16 cellular contexts compared by ENCODE assay signal in the genomic region with DNA sequence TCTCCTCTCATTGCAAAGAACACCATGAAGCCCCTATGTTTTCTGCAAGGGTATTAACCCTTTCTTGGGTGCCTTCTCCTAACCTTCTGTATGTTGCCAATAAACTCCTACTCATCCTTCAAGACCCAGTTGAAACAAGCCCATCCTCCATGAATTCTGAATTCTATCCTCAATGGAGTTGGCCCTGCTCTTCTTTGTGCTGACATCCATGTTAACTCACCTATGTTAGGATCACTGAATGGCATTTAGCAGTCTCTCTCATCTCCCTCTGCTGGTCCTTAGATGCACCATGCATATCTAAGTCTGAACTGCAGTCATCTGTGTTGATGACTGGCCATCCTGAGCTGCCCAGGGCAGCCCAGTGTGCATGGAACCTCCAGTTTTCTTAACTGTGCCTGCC.
DNase-seq lines count a peak whose midpoint lies in the region; TF ChIP-seq lines count a peak whose summit lies in the region.
"Had no signal": no experiment of that assay in that cellular context is flagged by ENCODE, and none has a peak within 500 bp of the region (broad histone marks: within the 10 kb centered on the region; RNA-seq: fewer than 3 reads in every experiment).

No MANE protein-coding gene starts in this region.

- intact Hi-C loops in thyroid gland (cut with DNase I), result no loop called here

- H3K27me3 Mint-ChIP-seq in endothelial cell (ENCODE audit: unreplicated experiment), result peaks cover 2% of the 10 kb centered on the region
- H3K27me3 Mint-ChIP-seq: activated CD4-positive, alpha-beta memory T cell treated with anti-CD3 and anti-CD28 coated beads, Interleukin-2, amount 10 ng/mL, durations not matched to agents 7 days and 5 days had no signal

- H3K36me3 Mint-ChIP-seq in endothelial cell (ENCODE audit: low read depth, unreplicated experiment), result peaks cover 5% of the 10 kb centered on the region

- TF ChIP-seq CTCF in C4-2B (conservative IDR thresholded peaks at IDR 0.05) (peak; percentile 39; the same call in 1 of the 2 replicates), thyroid gland (IDR thresholded peaks at IDR 0.05) (no peak), endothelial cell (IDR thresholded peaks at IDR 0.05; ENCODE audit: unreplicated experiment) (no peak)

- no peak overlapping the region for H3K27ac ChIP-seq in C4-2B
- no peak overlapping the region for H3K27ac ChIP-seq in thyroid gland
- H3K27ac ChIP-seq: psoas muscle had no signal

- H3K36me3 ChIP-seq in thyroid gland, result no peaks in the 10 kb centered on the region

- H3K9me3 ChIP-seq in thyroid gland, result no peaks in the 10 kb centered on the region
- H3K9me3 ChIP-seq: psoas muscle had no signal

- DNase-seq in HT-29 (ENCODE audit: low spot score), result peak; percentile 26
- DNase-seq in SW480 (ENCODE audit: low spot score), result peak; percentile 19
- peak; percentile 23 for DNase-seq in kidney tubule cell (ENCODE audit: low spot score)
- DNase-seq in thyroid gland, result no peak
- DNase-seq in endothelial cell (ENCODE audit: low spot score), result no peak
- no peak for DNase-seq in NCI-H446 treated with DMSO at 0.1 percent for 48 hours (lab: John Stamatoyannopoulos, UW)
- DNase-seq in GM19240 (ENCODE audit: insufficient read length, low spot score), result no peak
- DNase-seq: activated CD4-positive, alpha-beta memory T cell treated with anti-CD3 and anti-CD28 coated beads, Interleukin-2, amount 10 ng/mL, durations not matched to agents 7 days and 5 days; activated gamma-delta T cell; effector CD8-positive, alpha-beta T cell; MM.1S; NCI-H446; psoas muscle; Right ventricle myocardium superior; T1000 had no signal

- H3K27ac Mint-ChIP-seq in endothelial cell (ENCODE audit: unreplicated experiment), result no peak overlapping the region
- H3K27ac Mint-ChIP-seq: activated CD4-positive, alpha-beta memory T cell treated with anti-CD3 and anti-CD28 coated beads, Interleukin-2, amount 10 ng/mL, durations not matched to agents 7 days and 5 days had no signal

- H3K4me1 Mint-ChIP-seq in endothelial cell (ENCODE audit: unreplicated experiment), result no peaks in the 10 kb centered on the region

- no peak for TF ChIP-seq POLR2A in thyroid gland (IDR thresholded peaks at IDR 0.05)

- no peak overlapping the region for H3K4me3 ChIP-seq in thyroid gland (replicated peaks in 1 of 3)
- H3K4me3 ChIP-seq: psoas muscle had no signal

- H3K9me3 Mint-ChIP-seq in endothelial cell (ENCODE audit: unreplicated experiment), result no peaks in the 10 kb centered on the region
- H3K9me3 Mint-ChIP-seq: activated CD4-positive, alpha-beta memory T cell treated with anti-CD3 and anti-CD28 coated beads, Interleukin-2, amount 10 ng/mL, durations not matched to agents 7 days and 5 days had no signal

- H3K4me3 Mint-ChIP-seq in endothelial cell (ENCODE audit: unreplicated experiment), result no peak overlapping the region
- H3K4me3 Mint-ChIP-seq: activated CD4-positive, alpha-beta memory T cell treated with anti-CD3 and anti-CD28 coated beads, Interleukin-2, amount 10 ng/mL, durations not matched to agents 7 days and 5 days had no signal

- no peaks in the 10 kb centered on the region for H3K4me1 ChIP-seq in thyroid gland
- H3K4me1 ChIP-seq: psoas muscle had no signal

- no peaks in the 10 kb centered on the region for H3K27me3 ChIP-seq in thyroid gland

Comparison
In these comparisons a context has a peak if more than half of its experiments do, and no peak if none do; other contexts are left out.
1. DNase-seq: peak in HT-29 (single experiment), SW480 (single experiment) and kidney tubule cell (single experiment); none in thyroid gland (0 of 2), endothelial cell (single experiment), NCI-H446 treated with DMSO at 0.1 percent for 48 hours (single experiment) and GM19240 (single experiment).